8 cellular contexts compared by ENCODE assay signal in genomic region chr11:30917859-30918478, GRCh38.
DNase-seq lines count a peak whose midpoint lies in the region; ATAC-seq and TF ChIP-seq lines count a peak whose summit lies in the region.

No MANE protein-coding gene starts in this region.

- H3K4me1 ChIP-seq in adrenal gland (replicated peaks in 1 of 2) (no peaks in the 10 kb centered on the region), testis (no peaks in the 10 kb centered on the region)

- peak; percentile 75 for ATAC-seq in HG02678 (IDR thresholded peaks at IDR 0.05; ENCODE audit: unreplicated experiment)

- H3K9me3 ChIP-seq in adrenal gland (replicated peaks in 1 of 3) = no peaks in the 10 kb centered on the region
- no peaks in the 10 kb centered on the region for H3K9me3 ChIP-seq in testis

- H3K36me3 ChIP-seq in adrenal gland (replicated peaks in 1 of 2) (no peaks in the 10 kb centered on the region), testis (ENCODE audit: low read depth, missing control alignments) (no peaks in the 10 kb centered on the region)

- no peak for TF ChIP-seq POLR2A in adrenal gland (IDR thresholded peaks at IDR 0.05)
- no peak for TF ChIP-seq POLR2A in testis (IDR thresholded peaks at IDR 0.05)

- H3K27ac ChIP-seq in adrenal gland (no peak overlapping the region), testis (no peak overlapping the region)

- intact Hi-C loops in adrenal gland (cut with DNase I) (loop anchor here (5.0 to 10.0 kb wide), 2 partner anchors 563 to 586 kb away; no protein-coding TSS in a partner anchor), testis (cut with DNase I; ENCODE audit: low total_unique reads) (no loop called here)

- DNase-seq in ACHN = peak; percentile 59
- peak; percentile 36 to 62 for DNase-seq in NCI-H1930 (lab: John Stamatoyannopoulos, UW)
- peak in 3 of 7 donors; percentile 13 to 31 (median 26) for DNase-seq in adrenal gland
- peak; percentile 30 for DNase-seq in iPS DF 4.7 (ENCODE audit: extremely low read depth, low spot score)
- peak; percentile 20 for DNase-seq in testis
- no peak for DNase-seq in cortex of kidney (lab: John Stamatoyannopoulos, UW)

- H3K27me3 ChIP-seq in adrenal gland (no peaks in the 10 kb centered on the region), testis (no peaks in the 10 kb centered on the region)

- TF ChIP-seq CTCF in GM12875 (IDR thresholded peaks at IDR 0.05; ENCODE audit: borderline replicate concordance, insufficient read depth, low read depth, low read length) (peak; percentile 26; the same call in 1 of the 2 replicates), adrenal gland (IDR thresholded peaks at IDR 0.05) (peak; percentile 50 to 76 (median 60)), testis (IDR thresholded peaks at IDR 0.05) (peak; percentile 43 to 73 (median 51))

- WGBS in adrenal gland, 4 donors = 11 to 15% (median 14%) methylated on average over 6 of the region's 6 CpGs
- 25 to 28% methylated on average over 6 of the region's 6 CpGs for WGBS in testis, 2 donors

- in situ Hi-C loops in ACHN (cut with HindIII; ENCODE audit: low pct_ligation_motif_present, low pct_unique_long_range_greater_than_20kb, low sequenced_read_pairs) = no loop called here

- H3K4me3 ChIP-seq in GM12875 (ENCODE audit: low read depth, low read length) = no peak overlapping the region
- no peak overlapping the region for H3K4me3 ChIP-seq in adrenal gland
- H3K4me3 ChIP-seq in testis = no peak overlapping the region
